ENCODE assay signal across 8 cellular contexts in genomic region chr4:74933562-74934015, GRCh38. TPM values are rescaled to one million over a fixed set of nuclear protein-coding genes. Genes with fewer than 3 reads are reported as not detected.
DNase-seq lines count a peak whose midpoint lies in the region; ATAC-seq and TF ChIP-seq lines count a peak whose summit lies in the region.

No MANE protein-coding gene starts in this region.

- ATAC-seq in psoas muscle (peak in 2 of 4 donors; percentile 19 to 47), GM19452 (IDR thresholded peaks at IDR 0.05; ENCODE audit: unreplicated experiment) (no peak)

- no peaks in the 10 kb centered on the region for H3K36me3 ChIP-seq in psoas muscle (ENCODE audit: insufficient read depth in 1 of 2, low read depth in 1 of 2)

- peak overlapping the region; percentile 84 for H3K4me3 ChIP-seq in psoas muscle

- no peaks in the 10 kb centered on the region for H3K27me3 ChIP-seq in psoas muscle (ENCODE audit: insufficient read depth in 3 of 3, low read length in 2 of 3)

- DNase-seq in activated CD8-positive, alpha-beta memory T cell treated with anti-CD3 and anti-CD28 coated beads for 24 hours: peak; percentile 56
- DNase-seq in activated CD8-positive, alpha-beta memory T cell treated with anti-CD3 and anti-CD28 coated beads, Interleukin-2, amount 50 U/mL, for 4 hours: no peak
- DNase-seq in head of caudate nucleus: peak in 37 of 42 donors; percentile 8 to 67 (median 33)
- peak; percentile 18 to 55 for DNase-seq in psoas muscle
- DNase-seq in NCI-H524 (lab: John Stamatoyannopoulos, UW): no peak
- no peak for DNase-seq in stimulated activated CD4-positive, alpha-beta T cell treated with anti-CD3 and anti-CD28 coated beads, Interleukin-12 subunit alpha, Interleukin-12 subunit beta, amount 100 ng/mL, for 4 hours

- TF ChIP-seq CTCF in VCaP (conservative IDR thresholded peaks at IDR 0.05): no peak
- TF ChIP-seq CTCF in psoas muscle (IDR thresholded peaks at IDR 0.05): no peak

- WGBS in psoas muscle, 3 donors: 0 to 1% (median 1%) methylated on average over 28 of the region's 28 CpGs

- H3K9me3 ChIP-seq in psoas muscle: no peaks in the 10 kb centered on the region

- peaks cover 5% of the 10 kb centered on the region for H3K4me1 ChIP-seq in psoas muscle

- intact Hi-C loops in head of caudate nucleus (cut with DNase I) (loop anchor here (5.0 to 10.0 kb wide), 2 partner anchors 59 to 559 kb away; no protein-coding TSS in a partner anchor), psoas muscle (cut with DNase I) (loop anchor here (2.0 to 10.0 kb wide), 3 partner anchors 79 to 541 kb away; no protein-coding TSS in a partner anchor)

- H3K27ac ChIP-seq in VCaP (peak overlapping the region; percentile 34; the same call in 1 of the 2 replicates), psoas muscle (peak overlapping the region; percentile 74)

RNA-seq across cellular contexts. Expression of gene PARM1, which starts 0.7 kb away (rescaled TPM):
- 10 to 100 TPM in 3 of 4 donors, 1 to 10 TPM in 1; 5.2 to 14.5 (median 13.1) TPM for total RNA-seq in psoas muscle
- 1 to 10 TPM; 1.3 to 3.6 (median 2.5) TPM for polyA plus RNA-seq in psoas muscle

Comparison
In these comparisons a context has a peak if more than half of its experiments do, and no peak if none do; other contexts are left out.
1. DNase-seq: peak in activated CD8-positive, alpha-beta memory T cell treated with anti-CD3 and anti-CD28 coated beads for 24 hours (single experiment), head of caudate nucleus (37 of 42) and psoas muscle (2 of 2); none in activated CD8-positive, alpha-beta memory T cell treated with anti-CD3 and anti-CD28 coated beads, Interleukin-2, amount 50 U/mL, for 4 hours (single experiment), NCI-H524 (0 of 2) and stimulated activated CD4-positive, alpha-beta T cell treated with anti-CD3 and anti-CD28 coated beads, Interleukin-12 subunit alpha, Interleukin-12 subunit beta, amount 100 ng/mL, for 4 hours (single experiment).